8 cellular contexts compared by ENCODE assay signal in genomic region chr17:1725642-1726511, GRCh38. TPM values are rescaled to one million over a fixed set of nuclear protein-coding genes. Genes with fewer than 3 reads are reported as not detected.
DNase-seq lines count a peak whose midpoint lies in the region; ATAC-seq and TF ChIP-seq lines count a peak whose summit lies in the region.

No MANE protein-coding gene starts in this region.

- peaks cover 0 to 2% of the 10 kb centered on the region in 2 donors for H3K27me3 Mint-ChIP-seq in CD8-positive, alpha-beta memory T cell
- no peaks in the 10 kb centered on the region for H3K27me3 Mint-ChIP-seq in endodermal cell (ENCODE audit: insufficient read depth)

- peaks cover 35% of the 10 kb centered on the region for H3K79me2 ChIP-seq in OCI-LY3 (ENCODE audit: low read length)

- H3K4me1 ChIP-seq in CD8-positive, alpha-beta memory T cell (ENCODE audit: insufficient read depth, low read length) = peaks cover 38% of the 10 kb centered on the region
- H3K4me1 ChIP-seq in OCI-LY3 (ENCODE audit: low read length) = peaks cover 45% of the 10 kb centered on the region
- no peaks in the 10 kb centered on the region for H3K4me1 ChIP-seq in endodermal cell (ENCODE audit: control insufficient read depth, insufficient read depth, low read length)
- H3K4me1 ChIP-seq in ovary (ENCODE audit: insufficient read depth) = peaks cover 17% of the 10 kb centered on the region

- peak overlapping the region; percentile 83 for H3K4me2 ChIP-seq in OCI-LY3 (ENCODE audit: low read length)

- no peaks in the 10 kb centered on the region for H3K9me3 Mint-ChIP-seq in CD8-positive, alpha-beta memory T cell
- no peaks in the 10 kb centered on the region for H3K9me3 Mint-ChIP-seq in endodermal cell

- TF ChIP-seq EP300 in ovary (IDR thresholded peaks at IDR 0.05) = no peak

- H3K4me3 Mint-ChIP-seq in CD8-positive, alpha-beta memory T cell = peak overlapping the region; percentile 69 to 87 (median 81)
- peak overlapping the region; percentile 52 for H3K4me3 Mint-ChIP-seq in endodermal cell

- H3K27me3 ChIP-seq in CD8-positive, alpha-beta memory T cell (ENCODE audit: insufficient read depth, low read length, poor library complexity, severe bottlenecking) = no peaks in the 10 kb centered on the region
- H3K27me3 ChIP-seq in OCI-LY3 (ENCODE audit: low read depth, low read length) (no peaks in the 10 kb centered on the region), endodermal cell (ENCODE audit: control insufficient read depth, insufficient read depth, low read length, poor library complexity, severe bottlenecking) (no peaks in the 10 kb centered on the region), ovary (no peaks in the 10 kb centered on the region)

- POLR2A ChIA-PET in CD8-positive, alpha-beta memory T cell (lab: Charles Lee) = no interaction called here

- peaks cover 0 to 38% (median 6%) of the 10 kb centered on the region in 3 donors for H3K36me3 Mint-ChIP-seq in CD8-positive, alpha-beta memory T cell
- peaks cover 13% of the 10 kb centered on the region for H3K36me3 Mint-ChIP-seq in endodermal cell (ENCODE audit: low read depth)

- TF ChIP-seq CTCF in OCI-LY3 (IDR thresholded peaks at IDR 0.05; ENCODE audit: low read depth, low read length) (no peak), endodermal cell (conservative IDR thresholded peaks at IDR 0.05) (peak; percentile 14), ovary (IDR thresholded peaks at IDR 0.05) (no peak)

- WGBS in endodermal cell (ENCODE audit: insufficient coverage in 1 of 2, insufficient read length in 1 of 2), 2 experiments = 95% methylated on average over 46 to 54 of the region's 54 CpGs
- WGBS in ovary, 3 donors = 92 to 94% (median 93%) methylated on average over 54 of the region's 54 CpGs

- no peaks in the 10 kb centered on the region for H4K20me1 ChIP-seq in OCI-LY3 (ENCODE audit: insufficient read depth, low read length)

- peak overlapping the region; percentile 50 for H3K9ac ChIP-seq in OCI-LY3 (ENCODE audit: low read length)
- no peak overlapping the region for H3K9ac ChIP-seq in endodermal cell (ENCODE audit: extremely low read depth, low read length, poor library complexity, severe bottlenecking)

- no peaks in the 10 kb centered on the region for H3K9me3 ChIP-seq in CD8-positive, alpha-beta memory T cell (ENCODE audit: low read length)
- no peaks in the 10 kb centered on the region for H3K9me3 ChIP-seq in OCI-LY3 (ENCODE audit: insufficient read depth, low read length)
- H3K9me3 ChIP-seq in endodermal cell (ENCODE audit: control insufficient read depth, low read length) = no peaks in the 10 kb centered on the region
- H3K9me3 ChIP-seq in ovary = no peaks in the 10 kb centered on the region

- H3K4me1 Mint-ChIP-seq in CD8-positive, alpha-beta memory T cell = peaks cover 29 to 60% (median 31%) of the 10 kb centered on the region in 3 donors
- no peaks in the 10 kb centered on the region for H3K4me1 Mint-ChIP-seq in endodermal cell

- H3K4me3 ChIP-seq in CD8-positive, alpha-beta memory T cell (ENCODE audit: low read length) = peak overlapping the region; percentile 65
- H3K4me3 ChIP-seq in OCI-LY3 (ENCODE audit: low read length) = peak overlapping the region; percentile 81
- peak overlapping the region; percentile 67 for H3K4me3 ChIP-seq in endodermal cell (ENCODE audit: low read length)
- no peak overlapping the region for H3K4me3 ChIP-seq in ovary

- H3K27ac Mint-ChIP-seq in CD8-positive, alpha-beta memory T cell = peak overlapping the region in 5 of 8 donors; percentile 33 to 80 (median 72)
- no peak overlapping the region for H3K27ac Mint-ChIP-seq in endodermal cell

- CTCF ChIA-PET in CD8-positive, alpha-beta memory T cell (lab: Charles Lee) = interaction anchor here (1.0 kb wide), 1 partner anchor 9 kb away, joined by 3 read pairs; no protein-coding TSS in a partner anchor

- H3K27ac ChIP-seq in CD8-positive, alpha-beta memory T cell (ENCODE audit: low read depth, low read length) = no peak overlapping the region
- peak overlapping the region; percentile 34 for H3K27ac ChIP-seq in OCI-LY3 (ENCODE audit: low read length)
- no peak overlapping the region for H3K27ac ChIP-seq in endodermal cell (ENCODE audit: low read depth, low read length)
- no peak overlapping the region for H3K27ac ChIP-seq in ovary

- intact Hi-C loops in ovary (cut with DNase I) = loop anchor here in 2 of 4 donors (5.0 kb wide), 1 partner anchor 36 kb away; the partner anchor contains the start of gene SERPINF1 (in 2 of the 2)

- no peak for DNase-seq in CD8-positive, alpha-beta memory T cell
- DNase-seq in endodermal cell = peak; percentile 58
- peak; percentile 18 to 48 (median 35) for DNase-seq in ovary
- DNase-seq in germinal center (ENCODE audit: low spot score) = no peak
- no peak for DNase-seq in hypothalamus (lab: John Stamatoyannopoulos, UW)
- DNase-seq in foreskin melanocyte = no peak

- no peaks in the 10 kb centered on the region for H3K36me3 ChIP-seq in CD8-positive, alpha-beta memory T cell (ENCODE audit: insufficient read depth, low read length)
- H3K36me3 ChIP-seq in OCI-LY3 (replicated peaks; ENCODE audit: low read depth, low read length) (peaks cover 21% of the 10 kb centered on the region), endodermal cell (ENCODE audit: control insufficient read depth, insufficient read depth, low read length) (no peaks in the 10 kb centered on the region), ovary (no peaks in the 10 kb centered on the region)

- no peak for ATAC-seq in GM18870 (IDR thresholded peaks at IDR 0.05; ENCODE audit: unreplicated experiment)

- no peak for TF ChIP-seq POLR2A in ovary (IDR thresholded peaks at IDR 0.05)

- H2AFZ ChIP-seq in OCI-LY3 (ENCODE audit: low read depth, low read length) = no peak overlapping the region

RNA-seq across cellular contexts. Expression of gene WDR81, which starts 1.4 kb away (rescaled TPM):
- 10 to 100 TPM; 21.1 to 23.7 TPM for total RNA-seq in CD8-positive, alpha-beta memory T cell
- polyA plus RNA-seq in CD8-positive, alpha-beta memory T cell = 20.4 TPM
- total RNA-seq in endodermal cell (10 to 100 TPM; 13.4 to 17.9 TPM), ovary (10 to 100 TPM; 26.7 to 59.4 (median 36.2) TPM)
- 8.0 TPM for polyA plus RNA-seq in endodermal cell (2013, experiment 1 of 2)
- 6.0 TPM for polyA plus RNA-seq in endodermal cell (2013, experiment 2 of 2)
- 10 to 100 TPM in 1 of 2 donors, 1 to 10 TPM in 1; 1.3 to 41.0 TPM for polyA plus RNA-seq in ovary

RNA-seq across cellular contexts. Expression of gene TLCD2, which starts 15.7 kb away (rescaled TPM):
- total RNA-seq in CD8-positive, alpha-beta memory T cell = under 1 TPM; 0.09 to 0.22 TPM
- 0.32 TPM for polyA plus RNA-seq in CD8-positive, alpha-beta memory T cell
- 1 to 10 TPM in 1 of 2 donors, under 1 TPM in 1; 0.84 to 1.8 TPM for total RNA-seq in endodermal cell
- polyA plus RNA-seq in endodermal cell (2013, experiment 1 of 2) = 0.93 TPM
- 0.99 TPM for polyA plus RNA-seq in endodermal cell (2013, experiment 2 of 2)
- total RNA-seq in ovary = 1 to 10 TPM; 1.5 to 9.1 (median 5.6) TPM
- polyA plus RNA-seq in ovary = 1 to 10 TPM; 2.0 to 5.7 TPM

RNA-seq across cellular contexts. Expression of gene SERPINF2, which starts 16.8 kb away (rescaled TPM):
- under 1 TPM; 0.13 to 0.33 TPM for total RNA-seq in CD8-positive, alpha-beta memory T cell
- polyA plus RNA-seq in CD8-positive, alpha-beta memory T cell = not detected
- 1 to 10 TPM in 1 of 2 donors, under 1 TPM in 1; 0.86 to 1.8 TPM for total RNA-seq in endodermal cell
- 0.50 TPM for polyA plus RNA-seq in endodermal cell (2013, experiment 1 of 2)
- polyA plus RNA-seq in endodermal cell (2013, experiment 2 of 2) = 0.41 TPM
- total RNA-seq in ovary = 10 to 100 TPM in 3 of 7 donors, 1 to 10 TPM in 4; 2.6 to 45.2 (median 4.5) TPM
- polyA plus RNA-seq in ovary = 1 to 10 TPM; 1.7 to 9.4 TPM

RNA-seq across cellular contexts. Expression of gene SERPINF1, which starts 36.0 kb away (rescaled TPM):
- 1 to 10 TPM; 1.2 to 2.1 TPM for total RNA-seq in CD8-positive, alpha-beta memory T cell
- 2.4 TPM for polyA plus RNA-seq in CD8-positive, alpha-beta memory T cell
- total RNA-seq in endodermal cell (10 to 100 TPM; 39.7 to 64.1 TPM), ovary (100 to 1,000 TPM; 342 to 965 (median 417) TPM)
- 36.7 TPM for polyA plus RNA-seq in endodermal cell (2013, experiment 1 of 2)
- 33.9 TPM for polyA plus RNA-seq in endodermal cell (2013, experiment 2 of 2)
- 100 to 1,000 TPM; 439 to 670 TPM for polyA plus RNA-seq in ovary

RNA-seq across cellular contexts. Expression of gene PRPF8, which starts 41.2 kb away (rescaled TPM):
- 100 to 1,000 TPM; 430 to 447 TPM for total RNA-seq in CD8-positive, alpha-beta memory T cell
- 209 TPM for polyA plus RNA-seq in CD8-positive, alpha-beta memory T cell
- 100 to 1,000 TPM; 298 to 375 TPM for total RNA-seq in endodermal cell
- polyA plus RNA-seq in endodermal cell (2013, experiment 1 of 2) = 230 TPM
- 223 TPM for polyA plus RNA-seq in endodermal cell (2013, experiment 2 of 2)
- total RNA-seq in ovary = 100 to 1,000 TPM; 146 to 379 (median 290) TPM
- polyA plus RNA-seq in ovary = 100 to 1,000 TPM; 150 to 186 TPM

Comparison
In these comparisons a context has a peak if more than half of its experiments do, and no peak if none do; other contexts are left out.
1. DNase-seq: peak in endodermal cell (single experiment) and ovary (5 of 5); none in CD8-positive, alpha-beta memory T cell (0 of 5), germinal center (single experiment), hypothalamus (0 of 51) and foreskin melanocyte (single experiment).